ENCODE assay signal across 24 cellular contexts in the genomic region with DNA sequence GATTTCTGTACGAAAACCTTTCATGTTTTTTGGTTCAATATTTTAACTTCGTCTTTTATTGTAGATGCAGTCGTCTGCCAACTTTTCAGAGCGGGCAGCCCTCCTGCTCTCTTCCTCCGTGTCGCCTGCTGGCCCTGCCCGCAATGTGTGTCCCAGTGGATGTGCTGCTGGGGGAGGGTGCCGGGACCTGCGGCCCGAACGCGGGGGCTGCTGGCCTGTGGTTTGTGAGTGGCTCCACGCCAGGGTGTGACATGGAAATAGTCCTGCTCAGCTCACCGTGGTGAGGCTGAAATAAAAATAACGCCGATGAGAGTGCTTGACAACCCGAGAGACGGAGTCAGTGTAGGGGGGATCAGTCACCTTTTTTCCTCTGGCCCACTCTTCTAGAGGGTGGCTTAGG. TPM values are rescaled to one million over a fixed set of nuclear protein-coding genes. Genes with fewer than 3 reads are reported as not detected.
A peak's percentile ranks its signal among the peaks of the same experiment; 100 is the strongest.
DNase-seq lines count a peak whose midpoint lies in the region; ATAC-seq, FAIRE-seq and TF ChIP-seq lines count a peak whose summit lies in the region.
"Had no signal": no experiment of that assay in that cellular context is flagged by ENCODE, and none has a peak within 500 bp of the region (broad histone marks: within the 10 kb centered on the region; RNA-seq: fewer than 3 reads in every experiment).

No MANE protein-coding gene starts in this region.

- 7% methylated on average over 18 of the region's 18 CpGs for WGBS in K562 (ENCODE audit: insufficient coverage, low coverage, missing lambda C conversion rate)

- no peaks in the 10 kb centered on the region for H3K9me2 ChIP-seq in PC-3 (replicated peaks; ENCODE audit: low read length)

- H3K4me3 Mint-ChIP-seq in nephron (peak overlapping the region in 1 of 3 experiments; percentile 35), progenitor cell of endocrine pancreas (ENCODE audit: low read depth) (no peak overlapping the region)
- H3K4me3 Mint-ChIP-seq: B cell; CD4-positive, alpha-beta memory T cell had no signal

- H4K20me1 ChIP-seq in BLaER1 (no peaks in the 10 kb centered on the region), K562 (replicated peaks; ENCODE audit: control insufficient read depth, insufficient read depth, low read length) (no peaks in the 10 kb centered on the region), PC-3 (ENCODE audit: low read length) (no peaks in the 10 kb centered on the region)

- H3K4me1 ChIP-seq in BLaER1 (peaks cover 70% of the 10 kb centered on the region), K562 (replicated peaks in 1 of 2; ENCODE audit: control insufficient read depth in 2 of 2, insufficient read depth in 2 of 2, low read length in 2 of 2) (peaks cover 0 to 18% of the 10 kb centered on the region in 2 experiments; a peak in 1 of 5 replicates), PC-3 (ENCODE audit: insufficient read depth, low read length) (peaks cover 10% of the 10 kb centered on the region)

- H3F3A ChIP-seq in PC-3 (ENCODE audit: low read length, unreplicated experiment) = no peaks in the 10 kb centered on the region

- POLR2A ChIA-PET in K562 (lab: Yijun Ruan, JAX) = interaction anchor here (0.6 to 0.7 kb wide), 2 partner anchors 402 to 675 kb away, joined by 3 to 4 read pairs; no protein-coding TSS in a partner anchor
- POLR2A ChIA-PET in PC-3 (lab: Charles Lee; ENCODE audit: unreplicated experiment) = no interaction called here

- peak overlapping the region; percentile 94 for H3K4me2 ChIP-seq in BLaER1
- no peak overlapping the region for H3K4me2 ChIP-seq in K562 (ENCODE audit: insufficient read depth, low read length)
- no peak overlapping the region for H3K4me2 ChIP-seq in PC-3 (ENCODE audit: low read length)

- intact Hi-C loops in K562 (cut with micrococcal nuclease) (no loop called here), PC-3 (cut with micrococcal nuclease) (no loop called here), posterior cingulate gyrus (cut with DNase I) (no loop called here)

- 0 out of 2 replicates have a peak overlapping the region, but pooled peaks have one; percentile 35 for H3K4me3 ChIP-seq in BLaER1
- H3K4me3 ChIP-seq in K562 = no peak overlapping the region
- no peak overlapping the region for H3K4me3 ChIP-seq in PC-3 (ENCODE audit: low read length)
- H3K4me3 ChIP-seq: GM23248 had no signal

- H3K27ac Mint-ChIP-seq in nephron (peak overlapping the region; percentile 42 to 76 (median 64)), progenitor cell of endocrine pancreas (peak overlapping the region; percentile 87)
- H3K27ac Mint-ChIP-seq: B cell had no signal

- ATAC-seq in K562 (no peak), PC-3 (no peak), GM18505 (IDR thresholded peaks at IDR 0.05; ENCODE audit: unreplicated experiment) (no peak), GM19035 (IDR thresholded peaks at IDR 0.05; ENCODE audit: unreplicated experiment) (no peak)
- ATAC-seq: HCT116 had no signal

- TF ChIP-seq EP300 in K562 (IDR thresholded peaks at IDR 0.05; ENCODE audit: low read length) = no peak

- peaks cover 30% of the 10 kb centered on the region for H3K4me1 Mint-ChIP-seq in nephron
- no peaks in the 10 kb centered on the region for H3K4me1 Mint-ChIP-seq in progenitor cell of endocrine pancreas (ENCODE audit: low read depth)
- H3K4me1 Mint-ChIP-seq: B cell; CD4-positive, alpha-beta memory T cell had no signal

- H3K79me2 ChIP-seq in K562 (ENCODE audit: control insufficient read depth, insufficient read depth, low read length) (no peaks in the 10 kb centered on the region), PC-3 (ENCODE audit: low read length) (no peaks in the 10 kb centered on the region)

- no peaks in the 10 kb centered on the region for H3K27me3 ChIP-seq in BLaER1
- peaks cover 29 to 71% of the 10 kb centered on the region in 2 experiments for H3K27me3 ChIP-seq in K562 (ENCODE audit: control insufficient read depth in 2 of 2, insufficient read depth in 2 of 2, low read length in 2 of 2)
- H3K27me3 ChIP-seq in PC-3 (ENCODE audit: low read length) = no peaks in the 10 kb centered on the region

- BruUV-seq in K562 (replicated peaks; lab: Mats Ljungman, UMichigan) (no TSS peak), PC-3 (replicated peaks; lab: Mats Ljungman, UMichigan) (no TSS peak)

- no peaks in the 10 kb centered on the region for H3K9me3 Mint-ChIP-seq in nephron
- H3K9me3 Mint-ChIP-seq in progenitor cell of endocrine pancreas (ENCODE audit: low read depth) = no peaks in the 10 kb centered on the region
- H3K9me3 Mint-ChIP-seq: CD4-positive, alpha-beta memory T cell had no signal

- peak in 1 of 4 experiments; percentile 10 for DNase-seq in K562 (ENCODE audit: extremely low read depth in 1 of 4, low spot score in 3 of 4)
- no peak for DNase-seq in progenitor cell of endocrine pancreas (ENCODE audit: low spot score, unreplicated experiment)
- DNase-seq in PC-3 = no peak
- DNase-seq in posterior cingulate gyrus = no peak
- DNase-seq: C1 segment of cervical spinal cord; Calu3; CD4-positive, alpha-beta memory T cell; COR-L47; DMS53; DMS79 treated with DMSO at 0.1 percent for 48 hours; GF-D8; GM23248; H7 had no signal

- H3K27ac ChIP-seq in BLaER1 = peak overlapping the region; percentile 70
- H3K27ac ChIP-seq in K562 (ENCODE audit: extremely low read depth, low read depth, low read length) = no peak overlapping the region
- no peak overlapping the region for H3K27ac ChIP-seq in PC-3 (ENCODE audit: low read length)
- H3K27ac ChIP-seq: 22Rv1, GM23248 had no signal

- H3K27me3 Mint-ChIP-seq in nephron (ENCODE audit: low read depth) (peaks cover 13% of the 10 kb centered on the region), progenitor cell of endocrine pancreas (peaks cover 8% of the 10 kb centered on the region)

- H3K36me3 Mint-ChIP-seq in nephron (ENCODE audit: low read depth) (no peaks in the 10 kb centered on the region), progenitor cell of endocrine pancreas (ENCODE audit: insufficient read depth) (no peaks in the 10 kb centered on the region)
- H3K36me3 Mint-ChIP-seq: CD4-positive, alpha-beta memory T cell had no signal

- H3K9ac ChIP-seq in BLaER1 = peak overlapping the region; percentile 42; the same call in 1 of the 2 replicates
- H3K9ac ChIP-seq in K562 (ENCODE audit: insufficient read depth in 1 of 2, low read depth in 2 of 2, low read length in 2 of 2) = no peak overlapping the region; a peak in 1 of 4 replicates
- H3K9ac ChIP-seq in PC-3 (ENCODE audit: low read length) = no peak overlapping the region
- H3K9ac ChIP-seq: GM23248 had no signal

- H2AFZ ChIP-seq in K562 (ENCODE audit: low read depth, low read length) (no peak overlapping the region), PC-3 (ENCODE audit: low read length) (no peak overlapping the region)
- H2AFZ ChIP-seq: GM23248 had no signal

- TF ChIP-seq RAD21 in K562 (CRISPR knock-in tag; conservative IDR thresholded peaks at IDR 0.05 in 1 of 2, IDR thresholded peaks at IDR 0.05 in 1 of 2) = no peak

- H3K36me3 ChIP-seq in BLaER1 (no peaks in the 10 kb centered on the region), K562 (ENCODE audit: control insufficient read depth, insufficient read depth, low read length) (no peaks in the 10 kb centered on the region), PC-3 (ENCODE audit: low read depth, low read length) (no peaks in the 10 kb centered on the region)

- FAIRE-seq in K562 (lab: Jason Lieb, UNC) = no peak
- FAIRE-seq: A204.1, GM12891, GM19239, H1 had no signal

- H3K9me1 ChIP-seq in K562 (ENCODE audit: control insufficient read depth, insufficient read depth, low read length) = no peaks in the 10 kb centered on the region

- in situ Hi-C loops in K562 (cut with MboI) = no loop called here

- H3K9me3 ChIP-seq in BLaER1 (0 out of 2 replicates have a peak, but pooled peaks cover 1% of the 10 kb centered on the region), K562 (replicated peaks; ENCODE audit: control insufficient read depth, insufficient read depth, low read depth, low read length) (no peaks in the 10 kb centered on the region), PC-3 (ENCODE audit: low read length) (no peaks in the 10 kb centered on the region)

- TF ChIP-seq POLR2A in K562 (conservative IDR thresholded peaks at IDR 0.05) = no peak
- no peak for TF ChIP-seq POLR2A in GM18505 (IDR thresholded peaks at IDR 0.05; ENCODE audit: borderline replicate concordance, extremely low read depth, insufficient read depth, insufficient read length)

- TF ChIP-seq CTCF in K562 (IDR thresholded peaks at IDR 0.05 in 2 of 3, conservative IDR thresholded peaks at IDR 0.05 in 1 of 3; ENCODE audit: insufficient read depth in 2 of 3, low read depth in 1 of 3, low read length in 3 of 3) (no peak), nephron (IDR thresholded peaks at IDR 0.05; ENCODE audit: unreplicated experiment in 3 of 3) (no peak), progenitor cell of endocrine pancreas (IDR thresholded peaks at IDR 0.05; ENCODE audit: unreplicated experiment) (no peak), PC-3 (conservative IDR thresholded peaks at IDR 0.05; ENCODE audit: low read depth, low read length) (no peak)

- CTCF ChIA-PET in K562 (lab: Yijun Ruan, JAX; ENCODE audit: low intra/inter-chr PET ratio) = no interaction called here
- CTCF ChIA-PET in PC-3 (lab: Charles Lee) = no interaction called here

TF ChIP-seq in K562, 482 proteins besides CTCF, POLR2A, EP300 and RAD21:
- no peak for TF ChIP-seq ZNF354B (CRISPR knock-in tag; IDR thresholded peaks at IDR 0.05)
- 0 out of 2 replicates have a peak, but pooled peaks have one; percentile 7 for TF ChIP-seq NFIC (IDR thresholded peaks at IDR 0.05)

RNA-seq across cellular contexts. Expression of a gene that starts 59.7 kb away (rescaled TPM):
- 36.2 and 43.9 TPM in 2 replicates for total RNA-seq in K562 (2011; cell fraction: chromatin; rRNA removed; ENCODE audit: low replicate concordance)
- 32.4 and 37.0 TPM in 2 replicates for total RNA-seq in K562 (2011; cell fraction: nucleolus; rRNA removed)
- 41.4 and 49.8 TPM in 2 replicates for total RNA-seq in K562 (2011; cell fraction: nucleoplasm; rRNA removed)
- total RNA-seq in K562 (2014; rRNA removed) (72.5 and 99.5 TPM in 2 replicates), K562 (2014; rRNA removed; fragmentation: Illumina TruSeq; extraction: Trizol) (86.6 and 90.2 TPM in 2 replicates), K562 (2015; rRNA removed; fragmentation: Illumina TruSeq; extraction: Trizol) (77.4 and 84.4 TPM in 2 replicates), K562 (2021) (59.7 and 63.7 TPM in 2 replicates), progenitor cell of endocrine pancreas (18.2 and 18.4 TPM in 2 replicates), PC-3 (2014; rRNA removed) (74.5 and 121 TPM in 2 replicates)
- polyA plus RNA-seq in K562 (2011; rRNA removed) (34.9 and 43.4 TPM in 2 replicates), K562 (2014; fragmentation: Illumina TruSeq; extraction: Trizol) (87.3 and 88.7 TPM in 2 replicates), K562 (2014; fragmentation: Nextera tagmentation; extraction: Ambion mirVana) (100 to 1,000 TPM; 125 to 192 TPM), K562 (2014; rRNA removed) (64.3 and 65.9 TPM in 2 replicates)
- 16.6 and 26.2 TPM in 2 replicates for polyA plus RNA-seq in K562 (2011; cell fraction: cytosol; rRNA removed)
- polyA plus RNA-seq in K562 (2011; cell fraction: nucleus; rRNA removed) = 16.0 and 19.8 TPM in 2 replicates
- 23.4 and 48.5 TPM in 2 replicates for polyA plus RNA-seq in K562 (2012)
- 59.1 and 61.5 TPM in 2 replicates for polyA minus RNA-seq in K562 (2011; rRNA and poly(A)+ RNA removed)
- polyA minus RNA-seq in K562 (2011; cell fraction: cytosol; rRNA and poly(A)+ RNA removed) = 21.3 and 24.2 TPM in 2 replicates
- 18.3 and 25.0 TPM in 2 replicates for polyA minus RNA-seq in K562 (2011; cell fraction: nucleus; rRNA and poly(A)+ RNA removed)
